7 cellular contexts compared by ENCODE assay signal in the genomic region with DNA sequence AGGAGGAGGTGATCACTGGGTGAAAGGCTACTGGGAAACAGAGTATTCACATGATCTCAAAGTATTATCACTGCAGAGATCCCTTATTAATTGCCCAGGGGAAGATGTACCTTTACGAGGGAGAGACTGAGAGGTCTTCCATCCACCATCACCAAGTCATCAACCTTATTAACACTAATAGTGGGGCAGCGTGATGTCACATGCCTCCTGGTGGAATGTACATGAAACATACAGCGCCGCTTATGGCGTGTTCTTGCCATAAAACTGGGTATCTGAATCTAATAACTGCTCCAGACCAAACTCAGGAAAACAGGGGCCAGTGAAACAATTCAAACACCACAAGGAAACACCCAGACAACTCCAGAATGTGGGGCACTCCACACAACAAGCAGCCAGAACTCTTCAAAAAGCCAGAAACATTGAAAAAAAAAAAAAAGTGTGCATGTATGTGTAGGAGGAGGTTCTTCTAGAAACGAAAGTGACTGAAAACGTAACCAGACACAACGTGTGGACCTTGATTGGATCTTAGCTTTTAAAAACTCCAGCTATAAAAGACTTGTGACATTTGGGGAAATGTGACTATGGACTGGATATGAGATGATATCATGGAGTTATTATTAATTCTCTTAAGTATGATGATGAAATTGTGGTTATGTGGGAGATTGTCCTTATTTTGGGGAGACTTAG. TPM values are rescaled to one million over a fixed set of nuclear protein-coding genes. Genes with fewer than 3 reads are reported as not detected.
DNase-seq lines count a peak whose midpoint lies in the region; ATAC-seq and TF ChIP-seq lines count a peak whose summit lies in the region.

No MANE protein-coding gene starts in this region.

- peaks cover 2 to 56% (median 48%) of the 10 kb centered on the region in 5 donors for H3K4me1 ChIP-seq in subcutaneous abdominal adipose tissue (ENCODE audit: control insufficient read depth in 5 of 5, insufficient read depth in 5 of 5, low read length in 5 of 5)

- peaks cover 20% of the 10 kb centered on the region for H3K36me3 Mint-ChIP-seq in activated CD4-positive, alpha-beta T cell treated with anti-CD3 and anti-CD28 coated beads, Interleukin-2, amount 10 ng/mL, durations not matched to agents 24 days and 14 days (ENCODE audit: low read depth)

- peaks cover 0 to 3% (median 0%) of the 10 kb centered on the region in 5 donors for H3K36me3 ChIP-seq in subcutaneous abdominal adipose tissue (ENCODE audit: control insufficient read depth in 5 of 5, insufficient read depth in 5 of 5, low read length in 5 of 5)

- H3K27ac ChIP-seq in subcutaneous abdominal adipose tissue (ENCODE audit: low read depth, low read length) = peak overlapping the region; percentile 66

- H3K4me3 Mint-ChIP-seq in activated CD4-positive, alpha-beta T cell treated with anti-CD3 and anti-CD28 coated beads, Interleukin-2, amount 10 ng/mL, durations not matched to agents 24 days and 14 days = peak overlapping the region; percentile 70

- no peaks in the 10 kb centered on the region for H3K27me3 Mint-ChIP-seq in activated CD4-positive, alpha-beta T cell treated with anti-CD3 and anti-CD28 coated beads, Interleukin-2, amount 10 ng/mL, durations not matched to agents 24 days and 14 days

- no peak for DNase-seq in activated CD4-positive, alpha-beta T cell treated with anti-CD3 and anti-CD28 coated beads, Interleukin-2, amount 10 ng/mL, durations not matched to agents 24 days and 14 days
- DNase-seq in fibroblast of mammary gland (ENCODE audit: low read depth) (peak; percentile 38), iPS-NIHi11 (ENCODE audit: low spot score) (no peak), NCI-H1417 (lab: John Stamatoyannopoulos, UW) (no peak)

- peak overlapping the region; percentile 72 for H3K27ac Mint-ChIP-seq in activated CD4-positive, alpha-beta T cell treated with anti-CD3 and anti-CD28 coated beads, Interleukin-2, amount 10 ng/mL, durations not matched to agents 24 days and 14 days

- ATAC-seq in HG02798 (IDR thresholded peaks at IDR 0.05; ENCODE audit: poor library complexity, unreplicated experiment) = peak; percentile 18
- no peak for ATAC-seq in HG03280 (IDR thresholded peaks at IDR 0.05; ENCODE audit: unreplicated experiment)

- H3K9me3 Mint-ChIP-seq in activated CD4-positive, alpha-beta T cell treated with anti-CD3 and anti-CD28 coated beads, Interleukin-2, amount 10 ng/mL, durations not matched to agents 24 days and 14 days = no peaks in the 10 kb centered on the region

- no peaks in the 10 kb centered on the region for H3K9me3 ChIP-seq in subcutaneous abdominal adipose tissue (ENCODE audit: control insufficient read depth in 5 of 5, low read length in 5 of 5)

- peak overlapping the region in 3 of 5 donors; percentile 19 to 42 (median 26) for H3K9ac ChIP-seq in subcutaneous abdominal adipose tissue (ENCODE audit: low read length in 5 of 5)

- no peak for TF ChIP-seq CTCF in fibroblast of mammary gland (conservative IDR thresholded peaks at IDR 0.05; ENCODE audit: control insufficient read depth, insufficient read depth, low read depth, low read length)

- intact Hi-C loops in activated CD4-positive, alpha-beta T cell treated with anti-CD3 and anti-CD28 coated beads, Interleukin-2, amount 10 ng/mL, durations not matched to agents 24 days and 14 days (cut with micrococcal nuclease) = loop anchor here (2.0 to 10.0 kb wide), 3 partner anchors 18 to 358 kb away; a partner anchor contains a TSS

- H3K4me3 ChIP-seq in fibroblast of mammary gland (ENCODE audit: control insufficient read depth, low read depth, low read length) (no peak overlapping the region), subcutaneous abdominal adipose tissue (ENCODE audit: low read depth in 1 of 5, low read length in 5 of 5) (peak overlapping the region in 3 of 5 donors; percentile 8 to 30 (median 9))

- H3K27me3 ChIP-seq in subcutaneous abdominal adipose tissue (ENCODE audit: control insufficient read depth in 5 of 5, insufficient read depth in 4 of 5, low read length in 5 of 5) = no peaks in the 10 kb centered on the region

- peaks cover 56% of the 10 kb centered on the region for H3K4me1 Mint-ChIP-seq in activated CD4-positive, alpha-beta T cell treated with anti-CD3 and anti-CD28 coated beads, Interleukin-2, amount 10 ng/mL, durations not matched to agents 24 days and 14 days

RNA-seq across cellular contexts. Expression of a gene that starts 4.6 kb away (rescaled TPM):
- 13.8 and 18.6 TPM in 2 replicates for total RNA-seq in activated CD4-positive, alpha-beta T cell treated with anti-CD3 and anti-CD28 coated beads, Interleukin-2, amount 10 ng/mL, durations not matched to agents 24 days and 14 days

RNA-seq across cellular contexts. Expression of a gene that starts 57.9 kb away (rescaled TPM):
- total RNA-seq in activated CD4-positive, alpha-beta T cell treated with anti-CD3 and anti-CD28 coated beads, Interleukin-2, amount 10 ng/mL, durations not matched to agents 24 days and 14 days = 0.43 and 0.54 TPM in 2 replicates
